In genomic region chr16:51429041-51429440, GRCh38 we compare ENCODE assay signal across 21 cellular contexts.
"Had no signal": no experiment of that assay in that cellular context is flagged by ENCODE, and none has a peak within 500 bp of the region (broad histone marks: within the 10 kb centered on the region; RNA-seq: fewer than 3 reads in every experiment).

No MANE protein-coding gene starts in this region.

- H3K4me3 ChIP-seq: gastrocnemius medialis, heart right ventricle, psoas muscle, tibial artery, upper lobe of left lung, uterus had no signal

- H3K36me3 ChIP-seq: gastrocnemius medialis, heart right ventricle, neutrophil, tibial artery, upper lobe of left lung, uterus had no signal

- DNase-seq: cortex of kidney; effector memory CD4-positive, alpha-beta T cell; gastrocnemius medialis; heart right ventricle; hypothalamus; kidney glomerular epithelial cell; mesendoderm; naive thymus-derived CD4-positive, alpha-beta T cell; psoas muscle; right cardiac atrium; stimulated activated CD4-positive, alpha-beta T cell treated with anti-CD3 and anti-CD28 coated beads, Interleukin-4, amount 100 ng/mL, for 1 hour; stimulated activated CD8-positive, alpha-beta memory T cell treated with anti-CD3 and anti-CD28 coated beads, Interleukin-4, amount 100 ng/mL, for 48 hours; tibial artery; upper lobe of left lung; uterus had no signal

- H3K9me3 ChIP-seq: gastrocnemius medialis, neutrophil, psoas muscle, tibial artery, upper lobe of left lung, uterus had no signal

- FAIRE-seq: endometrium, islet of Langerhans had no signal

- H3K27ac ChIP-seq: gastrocnemius medialis, heart right ventricle, neutrophil, psoas muscle, tibial artery, upper lobe of left lung, uterus had no signal

- H3K27me3 ChIP-seq: neutrophil, tibial artery, upper lobe of left lung, uterus had no signal

- H3K27ac Mint-ChIP-seq: naive thymus-derived CD4-positive, alpha-beta T cell; stimulated activated effector memory CD8-positive, alpha-beta T cell treated with anti-CD3 and anti-CD28 coated beads, Interleukin-12 subunit alpha, Interleukin-12 subunit beta, amount 100 ng/mL, for 72 hours; stimulated activated naive CD8-positive, alpha-beta T cell treated with anti-CD3 and anti-CD28 coated beads, Interleukin-15, Interleukin-2, amounts not matched to agents 100 ng/mL and 50 ng/mL, for 24 hours had no signal

- H3K4me3 Mint-ChIP-seq: naive thymus-derived CD4-positive, alpha-beta T cell; stimulated activated effector memory CD8-positive, alpha-beta T cell treated with anti-CD3 and anti-CD28 coated beads, Interleukin-12 subunit alpha, Interleukin-12 subunit beta, amount 100 ng/mL, for 72 hours; stimulated activated naive CD8-positive, alpha-beta T cell treated with anti-CD3 and anti-CD28 coated beads, Interleukin-15, Interleukin-2, amounts not matched to agents 100 ng/mL and 50 ng/mL, for 24 hours had no signal

- H3K4me1 ChIP-seq: gastrocnemius medialis, heart right ventricle, psoas muscle, tibial artery, upper lobe of left lung, uterus had no signal

- H3K36me3 Mint-ChIP-seq: stimulated activated effector memory CD8-positive, alpha-beta T cell treated with anti-CD3 and anti-CD28 coated beads, Interleukin-12 subunit alpha, Interleukin-12 subunit beta, amount 100 ng/mL, for 72 hours had no signal

- H3K4me1 Mint-ChIP-seq: naive thymus-derived CD4-positive, alpha-beta T cell; stimulated activated effector memory CD8-positive, alpha-beta T cell treated with anti-CD3 and anti-CD28 coated beads, Interleukin-12 subunit alpha, Interleukin-12 subunit beta, amount 100 ng/mL, for 72 hours had no signal

- ATAC-seq: esophagus mucosa; gastrocnemius medialis; heart right ventricle; naive thymus-derived CD4-positive, alpha-beta T cell; psoas muscle; right cardiac atrium; stimulated activated effector memory CD8-positive, alpha-beta T cell treated with anti-CD3 and anti-CD28 coated beads, Interleukin-12 subunit alpha, Interleukin-12 subunit beta, amount 100 ng/mL, for 72 hours had no signal

- H3K27me3 Mint-ChIP-seq: stimulated activated naive CD8-positive, alpha-beta T cell treated with anti-CD3 and anti-CD28 coated beads, Interleukin-15, Interleukin-2, amounts not matched to agents 100 ng/mL and 50 ng/mL, for 24 hours had no signal
